In genomic region chr2:101638817-101639605, GRCh38 we compare ENCODE assay signal across 25 cellular contexts.
"Had no signal": no experiment of that assay in that cellular context is flagged by ENCODE, and none has a peak within 500 bp of the region (broad histone marks: within the 10 kb centered on the region; RNA-seq: fewer than 3 reads in every experiment).

No MANE protein-coding gene starts in this region.

- H3K36me3 ChIP-seq: ascending aorta, cardiac muscle cell, left ventricle myocardium inferior, spleen, transverse colon, uterus had no signal

- H3K4me3 ChIP-seq: ascending aorta, cardiac muscle cell, coronary artery, dorsolateral prefrontal cortex, left ventricle myocardium inferior, mucosa of descending colon, spleen, testis, transverse colon, uterus had no signal

- DNase-seq: activated CD4-positive, alpha-beta T cell treated with anti-CD3 and anti-CD28 coated beads for 36 hours; activated CD4-positive, CD25-positive, alpha-beta regulatory T cell; activated CD8-positive, alpha-beta memory T cell treated with anti-CD3 and anti-CD28 coated beads, Interleukin-2, amount 10 ng/mL, durations not matched to agents 7 days and 5 days; activated CD8-positive, alpha-beta T cell treated with anti-CD3 and anti-CD28 coated beads, Interleukin-2, amount 10 ng/mL, durations not matched to agents 7 days and 5 days; activated naive CD4-positive, alpha-beta T cell; activated T-cell treated with anti-CD3 and anti-CD28 coated beads, Interleukin-2, amount 50 U/mL, for 72 hours; cerebellar nuclear complex; effector memory CD4-positive, alpha-beta T cell; kidney glomerular epithelial cell; left ventricle myocardium inferior; mucosa of descending colon; nephron progenitor cell; nucleus accumbens; right cardiac atrium; spleen; stimulated activated naive CD4-positive, alpha-beta T cell; T-helper 2 cell; testis; transverse colon; uterus had no signal

- H3K4me1 ChIP-seq: ascending aorta, spleen, testis, transverse colon, uterus had no signal

- FAIRE-seq: frontal cortex had no signal

- H3K27ac ChIP-seq: ascending aorta, cardiac muscle cell, coronary artery, dorsolateral prefrontal cortex, left ventricle myocardium inferior, testis, transverse colon, uterus had no signal

- ATAC-seq: activated CD4-positive, alpha-beta T cell treated with anti-CD3 and anti-CD28 coated beads for 36 hours; activated CD8-positive, alpha-beta memory T cell treated with anti-CD3 and anti-CD28 coated beads, Interleukin-2, amount 10 ng/mL, durations not matched to agents 7 days and 5 days; activated CD8-positive, alpha-beta T cell treated with anti-CD3 and anti-CD28 coated beads, Interleukin-2, amount 10 ng/mL, durations not matched to agents 7 days and 5 days; activated T-cell treated with anti-CD3 and anti-CD28 coated beads, Interleukin-2, amount 50 U/mL, for 72 hours; mucosa of descending colon; right cardiac atrium had no signal

- H3K27me3 ChIP-seq: ascending aorta, cardiac muscle cell, dorsolateral prefrontal cortex, spleen, testis, transverse colon, uterus had no signal

- H3K9me3 ChIP-seq: ascending aorta, left ventricle myocardium inferior, mucosa of descending colon, spleen, testis, transverse colon, uterus had no signal
